8 cellular contexts compared by ENCODE assay signal in genomic region chr12:27434673-27435565, GRCh38. TPM values are rescaled to one million over a fixed set of nuclear protein-coding genes. Genes with fewer than 3 reads are reported as not detected.
DNase-seq lines count a peak whose midpoint lies in the region; ATAC-seq and TF ChIP-seq lines count a peak whose summit lies in the region.

No MANE protein-coding gene starts in this region.

- H2AFZ ChIP-seq in mesenchymal stem cell (ENCODE audit: low read depth, low read length) = no peak overlapping the region

- H3K23ac ChIP-seq in mesenchymal stem cell (ENCODE audit: low read length in 2 of 2) = no peak overlapping the region

- peak overlapping the region in 1 of 2 experiments; percentile 8 for H3K18ac ChIP-seq in mesenchymal stem cell (ENCODE audit: low read depth in 1 of 2, low read length in 2 of 2)

- H3K14ac ChIP-seq in mesenchymal stem cell (ENCODE audit: low read length in 2 of 2) = no peak overlapping the region

- H3K79me1 ChIP-seq in mesenchymal stem cell (replicated peaks; ENCODE audit: low read length, poor library complexity, severe bottlenecking) = no peaks in the 10 kb centered on the region

- H3K9me3 ChIP-seq in Peyer's patch (no peaks in the 10 kb centered on the region), mesenchymal stem cell (ENCODE audit: control insufficient read depth, low read length) (no peaks in the 10 kb centered on the region), MG63 (no peaks in the 10 kb centered on the region)

- in situ Hi-C loops in ACHN (cut with HindIII; ENCODE audit: low pct_ligation_motif_present, low pct_unique_long_range_greater_than_20kb, low sequenced_read_pairs) = no loop called here

- no peak overlapping the region for H2BK5ac ChIP-seq in mesenchymal stem cell (ENCODE audit: low read depth, low read length, poor library complexity, severe bottlenecking)

- peak; percentile 30 for TF ChIP-seq CTCF in GM12865 (IDR thresholded peaks at IDR 0.05; ENCODE audit: insufficient read depth, low read depth, low read length, missing control alignments)
- peak in 4 of 6 experiments; percentile 30 to 70 (median 34) for TF ChIP-seq CTCF in Peyer's patch (IDR thresholded peaks at IDR 0.05)

- 95% methylated on average over 2 of the region's 6 CpGs for WGBS in mesenchymal stem cell

- H3K4ac ChIP-seq in mesenchymal stem cell (ENCODE audit: low read depth in 1 of 2, low read length in 2 of 2) = no peak overlapping the region

- H2AK5ac ChIP-seq in mesenchymal stem cell (ENCODE audit: low read length, severe bottlenecking) = peak overlapping the region; percentile 8

- no peaks in the 10 kb centered on the region for H3K27me3 ChIP-seq in Peyer's patch
- H3K27me3 ChIP-seq in mesenchymal stem cell (ENCODE audit: control insufficient read depth in 1 of 2, insufficient read depth in 1 of 2, low read length in 2 of 2) = no peaks in the 10 kb centered on the region
- no peaks in the 10 kb centered on the region for H3K27me3 ChIP-seq in MG63

- peak overlapping the region; percentile 34 for H4K91ac ChIP-seq in mesenchymal stem cell (ENCODE audit: low read length)

- H3K4me3 ChIP-seq in GM12865 (ENCODE audit: low read depth, low read length) (no peak overlapping the region), Peyer's patch (no peak overlapping the region), mesenchymal stem cell (ENCODE audit: insufficient read depth in 1 of 2, low read depth in 1 of 2, low read length in 2 of 2) (no peak overlapping the region), MG63 (no peak overlapping the region)

- no peak for ATAC-seq in GM21576 (IDR thresholded peaks at IDR 0.05; ENCODE audit: unreplicated experiment)

- H2BK15ac ChIP-seq in mesenchymal stem cell (ENCODE audit: low read depth, poor library complexity, severe bottlenecking) = no peak overlapping the region

- peak overlapping the region; percentile 34 for H3K9ac ChIP-seq in mesenchymal stem cell (ENCODE audit: low read length)

- peak overlapping the region in 1 of 2 experiments; percentile 95 for H2BK12ac ChIP-seq in mesenchymal stem cell (ENCODE audit: low read length in 2 of 2)

- no peak overlapping the region for H3K4me2 ChIP-seq in mesenchymal stem cell (ENCODE audit: low read length, poor library complexity, severe bottlenecking)

- H3K36me3 ChIP-seq in Peyer's patch = no peaks in the 10 kb centered on the region
- H3K36me3 ChIP-seq in mesenchymal stem cell (ENCODE audit: control insufficient read depth in 1 of 2, insufficient read depth in 2 of 2, low read depth in 1 of 2, low read length in 2 of 2) = no peaks in the 10 kb centered on the region
- H3K36me3 ChIP-seq in MG63 = 0 out of 2 replicates have a peak, but pooled peaks cover 3% of the 10 kb centered on the region

- H2BK120ac ChIP-seq in mesenchymal stem cell (ENCODE audit: low read depth, low read length) = no peak overlapping the region

- H3K27ac ChIP-seq in Peyer's patch (no peak overlapping the region), mesenchymal stem cell (ENCODE audit: low read length, poor library complexity, severe bottlenecking) (no peak overlapping the region)

- TF ChIP-seq POLR2A in Peyer's patch (IDR thresholded peaks at IDR 0.05) = no peak

- H3K4me1 ChIP-seq in Peyer's patch (no peaks in the 10 kb centered on the region), mesenchymal stem cell (ENCODE audit: control insufficient read depth, insufficient read depth, low read depth, low read length) (no peaks in the 10 kb centered on the region)

- peak; percentile 22 for DNase-seq in ACHN
- peak; percentile 17 for DNase-seq in GM12865 (ENCODE audit: low read depth)
- no peak for DNase-seq in Peyer's patch
- peak; percentile 8 for DNase-seq in central memory CD4-positive, alpha-beta T cell
- no peak for DNase-seq in mesenchymal stem cell
- no peak for DNase-seq in pons (ENCODE audit: low spot score)
- no peak for DNase-seq in MG63

- peak overlapping the region; percentile 22 for H4K8ac ChIP-seq in mesenchymal stem cell (ENCODE audit: low read length)

RNA-seq across cellular contexts. Expression of gene SMCO2, which starts 11.6 kb away (rescaled TPM):
- not detected for total RNA-seq in Peyer's patch
- 0.11 TPM for polyA plus RNA-seq in mesenchymal stem cell (2013, experiment 1 of 2)
- polyA plus RNA-seq in mesenchymal stem cell (2013, experiment 2 of 2) = 0.04 TPM
- total RNA-seq in MG63 (2014; rRNA removed; shearing (Covaris generic); ENCODE audit: low replicate concordance) = not detected in 2 replicates

Comparison
In these comparisons a context has a peak if more than half of its experiments do, and no peak if none do; other contexts are left out.
1. DNase-seq: peak in ACHN (single experiment), GM12865 (single experiment) and central memory CD4-positive, alpha-beta T cell (single experiment); none in Peyer's patch (0 of 3), mesenchymal stem cell (single experiment), pons (single experiment) and MG63 (single experiment).